8 cellular contexts compared by ENCODE assay signal in the genomic region with DNA sequence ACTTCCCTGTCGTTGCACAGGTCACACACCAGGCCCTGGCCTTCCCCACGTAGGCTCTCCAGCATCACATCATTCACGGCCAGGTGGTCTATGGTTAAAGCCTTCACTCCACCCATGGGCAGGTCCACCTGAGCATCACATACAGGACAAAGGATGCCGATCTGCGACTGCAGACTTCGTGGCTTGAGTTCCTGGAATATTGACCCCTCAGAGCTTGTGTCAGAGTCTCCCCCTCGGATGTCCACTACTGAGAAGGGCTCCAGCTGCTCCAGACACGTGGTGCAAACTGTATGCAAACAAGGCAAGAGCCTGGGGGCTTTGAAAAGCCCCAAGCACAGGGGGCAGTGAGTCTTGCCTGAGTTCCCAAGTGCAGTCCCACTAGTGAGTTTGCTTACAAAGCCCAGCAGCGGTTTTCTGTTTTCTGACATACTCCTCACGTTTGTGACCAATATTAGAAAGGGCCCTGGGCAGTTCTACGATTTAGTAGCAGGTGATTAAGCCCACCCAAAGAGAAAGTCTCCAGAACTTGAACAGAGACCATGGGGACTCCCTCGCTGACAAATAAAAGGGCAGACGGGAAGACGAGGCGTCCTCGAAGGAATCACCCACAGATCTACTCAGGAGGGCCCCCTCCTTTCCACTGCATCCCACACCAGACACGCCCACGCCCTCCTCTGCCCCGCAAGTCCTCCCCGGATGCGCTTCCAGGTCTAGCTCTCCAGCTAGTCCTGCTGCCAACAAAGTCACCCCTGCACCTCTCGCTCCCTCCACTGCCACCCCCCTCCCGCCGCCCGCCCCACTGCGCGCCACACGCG. TPM values are rescaled to one million over a fixed set of nuclear protein-coding genes. Genes with fewer than 3 reads are reported as not detected.
DNase-seq lines count a peak whose midpoint lies in the region; ATAC-seq, FAIRE-seq and TF ChIP-seq lines count a peak whose summit lies in the region.

No MANE protein-coding gene starts in this region.

- H3K4me1 ChIP-seq in MM.1S (ENCODE audit: low read length) (no peaks in the 10 kb centered on the region), K562 (replicated peaks in 1 of 2; ENCODE audit: control insufficient read depth in 2 of 2, insufficient read depth in 2 of 2, low read length in 2 of 2) (peaks cover 14 to 17% of the 10 kb centered on the region in 2 experiments; a peak in 4 of 5 replicates), kidney (ENCODE audit: control insufficient read depth in 1 of 2, insufficient read depth in 1 of 2, low read depth in 1 of 2, low read length in 2 of 2) (peaks cover 7 to 8% of the 10 kb centered on the region in 2 donors), stomach smooth muscle (ENCODE audit: control insufficient read depth, insufficient read depth, low read length) (peaks cover 15% of the 10 kb centered on the region)

- H3K27ac ChIP-seq in MM.1S (ENCODE audit: low read length) (no peak overlapping the region), K562 (ENCODE audit: extremely low read depth, low read depth, low read length) (peak overlapping the region; percentile 82; the same call in 2 of the 3 replicates), kidney (ENCODE audit: low read depth in 2 of 2, low read length in 2 of 2) (peak overlapping the region in 1 of 2 donors; percentile 29), stomach smooth muscle (ENCODE audit: low read length) (peak overlapping the region; percentile 58)

- no peaks in the 10 kb centered on the region for H3K27me3 ChIP-seq in MM.1S (replicated peaks; ENCODE audit: insufficient read depth, low read length)
- H3K27me3 ChIP-seq in K562 (ENCODE audit: control insufficient read depth in 2 of 2, insufficient read depth in 2 of 2, low read length in 2 of 2): peaks cover 0 to 6% of the 10 kb centered on the region in 2 experiments; a peak in 1 of 5 replicates
- no peaks in the 10 kb centered on the region for H3K27me3 ChIP-seq in stomach smooth muscle (ENCODE audit: control insufficient read depth in 1 of 2, insufficient read depth in 2 of 2, low read length in 2 of 2)

- TSS peak; percentile 67 for BruUV-seq in K562 (replicated peaks; lab: Mats Ljungman, UMichigan)

- in situ Hi-C loops in K562 (cut with MboI): no loop called here

- no peaks in the 10 kb centered on the region for H3F3A ChIP-seq in MM.1S (ENCODE audit: insufficient read depth, low read length)

- peak overlapping the region; percentile 62; the same call in 1 of the 2 replicates for H3K9ac ChIP-seq in MM.1S (ENCODE audit: low read length)
- peak overlapping the region; percentile 81 to 98 for H3K9ac ChIP-seq in K562 (ENCODE audit: insufficient read depth in 1 of 2, low read depth in 2 of 2, low read length in 2 of 2)
- H3K9ac ChIP-seq in kidney (ENCODE audit: low read length in 2 of 2): peak overlapping the region; percentile 83 to 96
- peak overlapping the region; percentile 62 to 83 for H3K9ac ChIP-seq in stomach smooth muscle (ENCODE audit: low read length in 2 of 2)

- H3K9me3 ChIP-seq in MM.1S (replicated peaks; ENCODE audit: insufficient read depth, low read length) (no peaks in the 10 kb centered on the region), K562 (replicated peaks; ENCODE audit: control insufficient read depth, insufficient read depth, low read depth, low read length) (no peaks in the 10 kb centered on the region), kidney (ENCODE audit: control insufficient read depth in 1 of 2, low read length in 2 of 2) (no peaks in the 10 kb centered on the region), stomach smooth muscle (ENCODE audit: control insufficient read depth in 2 of 2, low read length in 2 of 2) (no peaks in the 10 kb centered on the region)

- H4K20me1 ChIP-seq in MM.1S (ENCODE audit: insufficient read depth, low read length) (no peaks in the 10 kb centered on the region), K562 (replicated peaks; ENCODE audit: control insufficient read depth, insufficient read depth, low read length) (no peaks in the 10 kb centered on the region)

- POLR2A ChIA-PET in K562 (lab: Yijun Ruan, JAX): interaction anchor here (2.2 to 3.3 kb wide), 2 partner anchors 8 to 11 kb away, joined by 8 to 13 read pairs; no protein-coding TSS in a partner anchor

- CTCF ChIA-PET in K562 (lab: Yijun Ruan, JAX; ENCODE audit: low intra/inter-chr PET ratio): no interaction called here

- peak overlapping the region; percentile 59; the same call in 1 of the 2 replicates for H3K4me2 ChIP-seq in MM.1S (ENCODE audit: low read depth, low read length)
- H3K4me2 ChIP-seq in K562 (ENCODE audit: insufficient read depth, low read length): peak overlapping the region; percentile 86

- TF ChIP-seq RAD21 in K562 (CRISPR knock-in tag; conservative IDR thresholded peaks at IDR 0.05 in 1 of 2, IDR thresholded peaks at IDR 0.05 in 1 of 2): no peak

- 18% methylated on average over 22 of the region's 29 CpGs for WGBS in K562 (ENCODE audit: insufficient coverage, low coverage, missing lambda C conversion rate)

- no peak for TF ChIP-seq POLR2A in K562 (conservative IDR thresholded peaks at IDR 0.05)

- H2AFZ ChIP-seq in MM.1S (ENCODE audit: low read length): 0 out of 2 replicates have a peak overlapping the region, but pooled peaks have one; percentile 23
- H2AFZ ChIP-seq in K562 (ENCODE audit: low read depth, low read length): peak overlapping the region; percentile 99

- FAIRE-seq in K562 (lab: Jason Lieb, UNC) (peak; percentile 65), kidney (lab: Jason Lieb, UNC) (no peak), D721Med (lab: Jason Lieb, UNC) (no peak)

- no peak for TF ChIP-seq EP300 in K562 (IDR thresholded peaks at IDR 0.05; ENCODE audit: low read length)

- no peaks in the 10 kb centered on the region for H3K79me2 ChIP-seq in MM.1S (ENCODE audit: low read length)
- H3K79me2 ChIP-seq in K562 (ENCODE audit: control insufficient read depth, insufficient read depth, low read length): no peaks in the 10 kb centered on the region

- H3K9me2 ChIP-seq in MM.1S (replicated peaks; ENCODE audit: insufficient read depth, low read length): no peaks in the 10 kb centered on the region

- no peaks in the 10 kb centered on the region for H3K9me1 ChIP-seq in K562 (ENCODE audit: control insufficient read depth, insufficient read depth, low read length)

- H3K36me3 ChIP-seq in MM.1S (replicated peaks; ENCODE audit: insufficient read depth, low read length) (no peaks in the 10 kb centered on the region), K562 (ENCODE audit: control insufficient read depth, insufficient read depth, low read length) (no peaks in the 10 kb centered on the region), kidney (ENCODE audit: control insufficient read depth in 1 of 2, insufficient read depth in 2 of 2, low read length in 2 of 2) (no peaks in the 10 kb centered on the region), stomach smooth muscle (ENCODE audit: control insufficient read depth in 2 of 2, insufficient read depth in 2 of 2, low read length in 2 of 2) (no peaks in the 10 kb centered on the region)

- ATAC-seq in K562: peak; percentile 56

- TF ChIP-seq CTCF in MM.1S (IDR thresholded peaks at IDR 0.05; ENCODE audit: low read length) (no peak), K562 (IDR thresholded peaks at IDR 0.05 in 2 of 3, conservative IDR thresholded peaks at IDR 0.05 in 1 of 3; ENCODE audit: insufficient read depth in 2 of 3, low read depth in 1 of 3, low read length in 3 of 3) (no peak), kidney (IDR thresholded peaks at IDR 0.05; ENCODE audit: borderline replicate concordance, extremely low read depth, insufficient read depth) (no peak), D721Med (IDR thresholded peaks at IDR 0.05; ENCODE audit: insufficient read depth, missing control alignments) (no peak)

- peak overlapping the region; percentile 77 for H3K4me3 ChIP-seq in MM.1S (ENCODE audit: low read length)
- peak overlapping the region; percentile 51 for H3K4me3 ChIP-seq in K562
- peak overlapping the region; percentile 72 to 96 for H3K4me3 ChIP-seq in kidney (ENCODE audit: low read length in 2 of 2)
- peak overlapping the region; percentile 94 to 96 for H3K4me3 ChIP-seq in stomach smooth muscle (ENCODE audit: low read length in 2 of 2)

- peak; percentile 53 for DNase-seq in SIG-M5 treated with dmso at 0.1 percent for 504 hours (lab: John Stamatoyannopoulos, UW; ENCODE audit: unreplicated experiment)
- DNase-seq in SIG-M5 (lab: John Stamatoyannopoulos, UW): no peak
- DNase-seq in MM.1S: no peak
- peak in 2 of 4 experiments; percentile 14 to 83 for DNase-seq in K562 (ENCODE audit: extremely low read depth in 1 of 4, low spot score in 3 of 4)
- no peak for DNase-seq in kidney
- no peak for DNase-seq in D721Med (ENCODE audit: insufficient read length, low spot score)
- no peak for DNase-seq in DMS79 treated with DMSO at 0.1 percent for 48 hours (lab: John Stamatoyannopoulos, UW)

- intact Hi-C loops in K562 (cut with micrococcal nuclease) (loop anchor here (5.0 to 10.0 kb wide), 4 partner anchors 161 to 546 kb away; a partner anchor contains a TSS), kidney (cut with DNase I) (no loop called here)

RNA-seq across cellular contexts. Expression of a gene that starts 0.6 kb away (rescaled TPM):
- 7.6 and 8.0 TPM in 2 replicates for total RNA-seq in K562 (2011; cell fraction: chromatin; rRNA removed; ENCODE audit: low replicate concordance)
- 6.8 TPM in 2 replicates for total RNA-seq in K562 (2011; cell fraction: nucleolus; rRNA removed)
- 7.6 and 7.9 TPM in 2 replicates for total RNA-seq in K562 (2011; cell fraction: nucleoplasm; rRNA removed)
- total RNA-seq in K562 (2014; rRNA removed): 1.9 and 3.1 TPM in 2 replicates
- 2.5 and 3.5 TPM in 2 replicates for total RNA-seq in K562 (2014; rRNA removed; fragmentation: Illumina TruSeq; extraction: Trizol)
- 2.2 and 2.3 TPM in 2 replicates for total RNA-seq in K562 (2015; rRNA removed; fragmentation: Illumina TruSeq; extraction: Trizol)
- total RNA-seq in K562 (2021): 3.6 and 5.3 TPM in 2 replicates
- 5.5 and 6.2 TPM in 2 replicates for polyA plus RNA-seq in K562 (2011; rRNA removed)
- polyA plus RNA-seq in K562 (2011; cell fraction: cytosol; rRNA removed): 3.9 and 5.6 TPM in 2 replicates
- polyA plus RNA-seq in K562 (2011; cell fraction: nucleus; rRNA removed): 13.0 and 17.4 TPM in 2 replicates
- 2.8 and 3.7 TPM in 2 replicates for polyA plus RNA-seq in K562 (2012)
- 3.8 and 4.1 TPM in 2 replicates for polyA plus RNA-seq in K562 (2014; fragmentation: Illumina TruSeq; extraction: Trizol)
- 1 to 10 TPM; 2.5 to 4.3 TPM for polyA plus RNA-seq in K562 (2014; fragmentation: Nextera tagmentation; extraction: Ambion mirVana)
- 4.1 and 5.1 TPM in 2 replicates for polyA plus RNA-seq in K562 (2014; rRNA removed)
- 2.6 and 4.2 TPM in 2 replicates for polyA minus RNA-seq in K562 (2011; rRNA and poly(A)+ RNA removed)
- 1.2 and 4.9 TPM in 2 replicates for polyA minus RNA-seq in K562 (2011; cell fraction: cytosol; rRNA and poly(A)+ RNA removed)
- polyA minus RNA-seq in K562 (2011; cell fraction: nucleus; rRNA and poly(A)+ RNA removed): 2.7 and 3.1 TPM in 2 replicates
- 4.8 TPM for total RNA-seq in kidney
- polyA plus RNA-seq in kidney (ENCODE audit: insufficient read depth, low read depth, low replicate concordance): 4.5 TPM
